Comparison of ENCODE assay signal across 8 cellular contexts in the genomic region with DNA sequence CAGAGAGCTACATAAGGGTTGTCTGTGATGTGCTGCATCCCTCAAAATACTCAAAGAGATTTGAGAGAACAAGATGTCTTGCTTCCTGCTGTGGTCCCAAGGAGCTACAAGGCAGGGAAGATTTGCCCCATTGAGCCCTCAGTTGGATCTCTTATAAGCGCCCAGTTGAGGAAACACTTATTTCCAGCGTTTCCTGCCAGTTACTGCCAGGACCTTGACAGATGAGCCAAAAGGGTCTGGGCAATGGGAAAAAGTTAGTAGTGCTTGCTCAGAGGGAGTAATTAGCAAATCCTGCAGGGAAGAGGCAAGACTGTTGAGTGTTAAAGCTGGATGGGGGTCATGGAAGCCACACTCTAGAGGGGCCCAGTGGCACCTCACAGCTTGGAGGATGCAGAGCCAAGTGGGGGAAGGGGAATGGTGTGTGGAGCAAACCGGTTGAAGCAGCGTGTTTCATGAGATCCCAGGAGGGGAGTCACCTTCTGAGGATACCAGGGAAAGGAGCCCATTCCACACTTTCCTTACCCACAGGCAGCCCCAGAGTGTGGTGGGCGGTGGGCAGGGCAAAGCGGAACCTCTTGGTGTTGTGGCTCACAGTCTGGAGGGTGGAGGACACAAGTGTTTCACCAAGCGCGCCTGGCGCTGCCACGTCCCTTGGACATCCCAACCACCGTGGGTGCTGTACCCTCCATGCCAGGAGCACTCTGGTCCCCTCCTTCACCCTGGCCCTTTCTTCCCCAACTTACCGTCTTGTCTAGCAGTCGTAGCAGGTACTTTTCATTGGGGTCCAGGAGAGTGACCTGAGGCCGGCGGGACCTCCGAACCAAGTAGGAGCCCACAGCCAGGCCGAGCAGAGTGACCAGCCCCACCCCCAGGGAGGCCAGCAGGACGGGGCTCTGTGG. TPM values are rescaled to one million over a fixed set of nuclear protein-coding genes. Genes with fewer than 3 reads are reported as not detected.
A peak's percentile ranks its signal among the peaks of the same experiment; 100 is the strongest.
DNase-seq lines count a peak whose midpoint lies in the region; ATAC-seq, FAIRE-seq and TF ChIP-seq lines count a peak whose summit lies in the region.

No MANE protein-coding gene starts in this region.

- WGBS in lung, 2 donors: 41 to 51% methylated on average over 18 of the region's 18 CpGs
- WGBS in urinary bladder: 36% methylated on average over 18 of the region's 18 CpGs

- H3K9me3 ChIP-seq in HUES6 (ENCODE audit: control insufficient read depth, insufficient read depth, low read depth, low read length) (no peaks in the 10 kb centered on the region), lung (ENCODE audit: control insufficient read depth in 2 of 2, insufficient read depth in 1 of 2, low read length in 1 of 2) (no peaks in the 10 kb centered on the region)

- H3K4me1 ChIP-seq in HUES6 (ENCODE audit: control insufficient read depth, insufficient read depth, low read length) (peaks cover 6% of the 10 kb centered on the region), lung (ENCODE audit: control insufficient read depth in 2 of 2, insufficient read depth in 2 of 2, low read length in 2 of 2) (peaks cover 3 to 13% of the 10 kb centered on the region in 2 donors), urinary bladder (ENCODE audit: insufficient read depth) (no peaks in the 10 kb centered on the region)

- H3K36me3 ChIP-seq in HUES6 (ENCODE audit: control insufficient read depth, insufficient read depth, low read length): peaks cover 33% of the 10 kb centered on the region
- H3K36me3 ChIP-seq in bronchial epithelial cell (ENCODE audit: control insufficient read depth, insufficient read depth, low read length): peaks cover 29% of the 10 kb centered on the region
- H3K36me3 ChIP-seq in lung (ENCODE audit: control insufficient read depth in 2 of 2, insufficient read depth in 2 of 2, low read length in 2 of 2): peaks cover 0 to 18% of the 10 kb centered on the region in 2 donors
- no peaks in the 10 kb centered on the region for H3K36me3 ChIP-seq in urinary bladder (ENCODE audit: insufficient read depth)

- no peak overlapping the region for H3K27ac ChIP-seq in HUES6 (ENCODE audit: low read depth, low read length)
- H3K27ac ChIP-seq in lung (ENCODE audit: low read depth in 1 of 2, low read length in 1 of 2): peak overlapping the region; percentile 97
- H3K27ac ChIP-seq in urinary bladder (ENCODE audit: low read depth): peak overlapping the region; percentile 96

- TF ChIP-seq CTCF in AG09309 (IDR thresholded peaks at IDR 0.05; ENCODE audit: control insufficient read depth, insufficient read depth, low read depth, low read length, missing control alignments) (no peak), bronchial epithelial cell (IDR thresholded peaks at IDR 0.05; ENCODE audit: insufficient read depth, low read length, severe bottlenecking) (no peak), lung (IDR thresholded peaks at IDR 0.05; ENCODE audit: control extremely low read depth, extremely low read depth) (no peak)

- H3K4me3 ChIP-seq in AG09309 (ENCODE audit: control insufficient read depth, low read depth, low read length): peak overlapping the region; percentile 73
- H3K4me3 ChIP-seq in HUES6 (ENCODE audit: low read depth, low read length): peak overlapping the region; percentile 100
- peak overlapping the region; percentile 90 for H3K4me3 ChIP-seq in bronchial epithelial cell (ENCODE audit: low read depth, low read length)
- H3K4me3 ChIP-seq in lung: peak overlapping the region; percentile 88
- peak overlapping the region; percentile 66 for H3K4me3 ChIP-seq in urinary bladder (ENCODE audit: low read depth, low read length)

- DNase-seq in AG09309 (ENCODE audit: low read depth): no peak
- DNase-seq in bronchial epithelial cell (ENCODE audit: low read depth): no peak
- DNase-seq in lung (ENCODE audit: low spot score): no peak
- no peak for DNase-seq in NCI-H1417 (lab: John Stamatoyannopoulos, UW)
- no peak for DNase-seq in NCI-H774 (lab: John Stamatoyannopoulos, UW)

- H3K27me3 ChIP-seq in HUES6 (ENCODE audit: control insufficient read depth, insufficient read depth, low read length) (0 out of 2 replicates have a peak, but pooled peaks cover 3% of the 10 kb centered on the region), bronchial epithelial cell (ENCODE audit: control insufficient read depth, insufficient read depth, low read length) (no peaks in the 10 kb centered on the region), lung (ENCODE audit: control insufficient read depth, insufficient read depth) (no peaks in the 10 kb centered on the region)

- H3K9ac ChIP-seq in HUES6 (ENCODE audit: low read length): peak overlapping the region; percentile 85

- no peak for FAIRE-seq in bronchial epithelial cell (lab: Jason Lieb, UNC)

- ATAC-seq in lung (ENCODE audit: insufficient read depth, low FRiP score) (no peak), HG02885 (IDR thresholded peaks at IDR 0.05; ENCODE audit: poor library complexity, unreplicated experiment) (no peak)

RNA-seq across cellular contexts. Expression of a gene that starts 0.8 kb away (rescaled TPM):
- total RNA-seq in bronchial epithelial cell (101 and 112 TPM in 2 replicates), lung (10 to 100 TPM; 47.3 to 77.9 TPM), urinary bladder (33.7 TPM)
- polyA plus RNA-seq in lung (10 to 100 TPM; 45.9 to 67.5 TPM), urinary bladder (72.3 TPM)

RNA-seq across cellular contexts. Expression of a gene that starts 8.1 kb away (rescaled TPM):
- total RNA-seq in bronchial epithelial cell: 178 and 212 TPM in 2 replicates
- total RNA-seq in lung: 100 to 1,000 TPM in 1 of 2 donors, 10 to 100 TPM in 1; 96.5 to 119 TPM
- 100 to 1,000 TPM in 1 of 2 donors, 10 to 100 TPM in 1; 95.2 to 125 TPM for polyA plus RNA-seq in lung
- 63.6 TPM for total RNA-seq in urinary bladder
- polyA plus RNA-seq in urinary bladder: 71.1 TPM

RNA-seq across cellular contexts. Expression of a gene that starts 39.2 kb away (rescaled TPM):
- total RNA-seq in bronchial epithelial cell (51.1 and 71.6 TPM in 2 replicates), lung (10 to 100 TPM; 24.6 to 25.6 TPM), urinary bladder (25.1 TPM)
- polyA plus RNA-seq in lung (10 to 100 TPM; 12.4 to 20.4 TPM), urinary bladder (19.3 TPM)

RNA-seq across cellular contexts. Expression of a gene that starts 40.9 kb away (rescaled TPM):
- total RNA-seq in bronchial epithelial cell (102 and 126 TPM in 2 replicates), lung (10 to 100 TPM; 55.5 to 63.9 TPM), urinary bladder (60.9 TPM)
- polyA plus RNA-seq in lung (10 to 100 TPM; 29.4 to 47.9 TPM), urinary bladder (50.4 TPM)
